Comparison of ENCODE assay signal across 9 cellular contexts in genomic region chr12:117236456-117237001, GRCh38. TPM values are rescaled to one million over a fixed set of nuclear protein-coding genes. Genes with fewer than 3 reads are reported as not detected.
A peak's percentile ranks its signal among the peaks of the same experiment; 100 is the strongest.
DNase-seq lines count a peak whose midpoint lies in the region; ATAC-seq, FAIRE-seq and TF ChIP-seq lines count a peak whose summit lies in the region.
"Had no signal": no experiment of that assay in that cellular context is flagged by ENCODE, and none has a peak within 500 bp of the region (broad histone marks: within the 10 kb centered on the region; RNA-seq: fewer than 3 reads in every experiment).

No MANE protein-coding gene starts in this region.

- H3K4me2 ChIP-seq in Karpas-422 (ENCODE audit: low read depth, low read length, poor library complexity, severe bottlenecking): no peak overlapping the region

- no peaks in the 10 kb centered on the region for H3K4me1 Mint-ChIP-seq in osteocyte (ENCODE audit: unreplicated experiment)

- no peak for ATAC-seq in GM18517 (IDR thresholded peaks at IDR 0.05; ENCODE audit: unreplicated experiment)

- H3K36me3 Mint-ChIP-seq in osteocyte (ENCODE audit: unreplicated experiment): no peaks in the 10 kb centered on the region
- H3K36me3 Mint-ChIP-seq: activated naive CD4-positive, alpha-beta T cell treated with anti-CD3 and anti-CD28 coated beads, Interleukin-2, amount 50 U/mL, for 72 hours had no signal

- no peak overlapping the region for H3K27ac Mint-ChIP-seq in osteocyte (ENCODE audit: unreplicated experiment)
- H3K27ac Mint-ChIP-seq: activated naive CD4-positive, alpha-beta T cell treated with anti-CD3 and anti-CD28 coated beads, Interleukin-2, amount 50 U/mL, for 72 hours had no signal

- H3K4me3 ChIP-seq in Karpas-422 (ENCODE audit: low read length) (no peak overlapping the region), tibial artery (no peak overlapping the region)

- no peak overlapping the region for H3K27ac ChIP-seq in Karpas-422 (ENCODE audit: low read length)
- H3K27ac ChIP-seq in tibial artery: no peak overlapping the region

- FAIRE-seq in RCC 7860 (lab: Jason Lieb, UNC): no peak

- H3K27me3 ChIP-seq in Karpas-422 (ENCODE audit: low read length) (no peaks in the 10 kb centered on the region), tibial artery (peaks cover 0 to 19% of the 10 kb centered on the region in 2 donors)

- H3K9me3 ChIP-seq in Karpas-422 (ENCODE audit: low read length): no peaks in the 10 kb centered on the region
- H3K9me3 ChIP-seq in tibial artery: no peaks in the 10 kb centered on the region

- DNase-seq in DMS153 treated with DMSO at 0.1 percent for 48 hours (lab: John Stamatoyannopoulos, UW; ENCODE audit: unreplicated experiment) (peak; percentile 22), Karpas-422 (peak; percentile 93), RCC 7860 (ENCODE audit: low spot score) (peak; percentile 11), glomerular endothelial cell (ENCODE audit: extremely low read depth, low read depth, low spot score) (peak; percentile 25), osteocyte (ENCODE audit: extremely low spot score, unreplicated experiment) (peak; percentile 90), tibial artery (peak; percentile 64 to 71)
- peak; percentile 60 for DNase-seq in activated T-helper 9 cell treated with anti-CD3 and anti-CD28 coated beads, Interleukin-2, amount 50 U/mL, for 16 hours (ENCODE audit: low read depth)

- no peaks in the 10 kb centered on the region for H3K79me2 ChIP-seq in Karpas-422 (ENCODE audit: low read length)

- H3K36me3 ChIP-seq in Karpas-422 (ENCODE audit: insufficient read depth, low read length) (no peaks in the 10 kb centered on the region), tibial artery (no peaks in the 10 kb centered on the region)

- H3K9me2 ChIP-seq in Karpas-422 (replicated peaks; ENCODE audit: insufficient read depth, low read length): no peaks in the 10 kb centered on the region

- TF ChIP-seq CTCF in osteocyte (IDR thresholded peaks at IDR 0.05) (peak; percentile 72), tibial artery (IDR thresholded peaks at IDR 0.05) (peak; percentile 29 to 43)

- H4K20me1 ChIP-seq in Karpas-422 (ENCODE audit: insufficient read depth, low read depth, low read length): no peaks in the 10 kb centered on the region

- intact Hi-C loops in tibial artery (cut with DNase I; ENCODE audit: low total_unique reads): no loop called here

- no peak overlapping the region for H3K4me3 Mint-ChIP-seq in osteocyte (ENCODE audit: unreplicated experiment)

- H3K9ac ChIP-seq in Karpas-422 (ENCODE audit: low read length): no peak overlapping the region

- no peak overlapping the region for H2AFZ ChIP-seq in Karpas-422 (ENCODE audit: low read length)

- H3K9me3 Mint-ChIP-seq in osteocyte (ENCODE audit: unreplicated experiment): no peaks in the 10 kb centered on the region
- H3K9me3 Mint-ChIP-seq: activated naive CD4-positive, alpha-beta T cell treated with anti-CD3 and anti-CD28 coated beads, Interleukin-2, amount 50 U/mL, for 72 hours had no signal

- H3K4me1 ChIP-seq in Karpas-422 (ENCODE audit: low read length): peaks cover 5% of the 10 kb centered on the region
- H3K4me1 ChIP-seq in tibial artery: no peaks in the 10 kb centered on the region

- H3K27me3 Mint-ChIP-seq in osteocyte (ENCODE audit: unreplicated experiment): peaks cover 3% of the 10 kb centered on the region

RNA-seq across cellular contexts. Expression of gene FBXO21, which starts 46.3 kb away (rescaled TPM):
- total RNA-seq in Karpas-422 (2014; rRNA removed; shearing (Covaris generic); ENCODE audit: low replicate concordance): 32.7 and 77.7 TPM in 2 replicates
- total RNA-seq in glomerular endothelial cell (42.0 and 82.8 TPM in 2 replicates), osteocyte (49.0 and 49.8 TPM in 2 replicates)

Comparison
In these comparisons a context has a peak if more than half of its experiments do, and no peak if none do; other contexts are left out.
1. DNase-seq: peak in every context shown above with its lines; median percentile 93 in Karpas-422; 90 in osteocyte; 68 in tibial artery; 60 in activated T-helper 9 cell treated with anti-CD3 and anti-CD28 coated beads, Interleukin-2, amount 50 U/mL, for 16 hours; 25 in glomerular endothelial cell; 22 in DMS153 treated with DMSO at 0.1 percent for 48 hours; 11 in RCC 7860.